Comparison of ENCODE assay signal across 8 cellular contexts in the genomic region with DNA sequence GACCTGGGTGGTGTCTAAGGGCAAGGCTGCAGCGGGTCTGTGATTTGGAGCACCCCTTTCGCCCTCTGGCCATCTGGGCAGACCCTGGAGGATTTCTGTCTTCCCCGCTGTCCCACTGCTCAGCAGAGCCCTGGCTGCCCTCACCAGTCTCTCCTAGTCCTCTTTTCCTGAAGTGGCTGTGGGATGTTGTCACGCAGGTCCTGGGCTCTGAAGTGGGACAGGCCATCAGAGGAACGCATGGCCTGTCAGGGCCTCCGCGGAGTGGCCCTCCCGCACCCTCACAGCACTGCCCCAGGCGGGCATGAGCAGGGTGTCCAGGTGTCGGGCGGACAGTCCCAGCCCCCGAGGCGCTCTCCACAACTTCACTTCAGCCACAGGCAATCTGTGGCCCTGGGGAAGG. TPM values are rescaled to one million over a fixed set of nuclear protein-coding genes. Genes with fewer than 3 reads are reported as not detected.
DNase-seq lines count a peak whose midpoint lies in the region; ATAC-seq, FAIRE-seq and TF ChIP-seq lines count a peak whose summit lies in the region.

No MANE protein-coding gene starts in this region.

- BruUV-seq in A673 (replicated peaks; lab: Mats Ljungman, UMichigan) = no TSS peak

- intact Hi-C loops in activated T-helper 2 cell treated with anti-CD3 and anti-CD28 coated beads, Interferon-gamma antibody, Interleukin-2, Interleukin-4, amounts not matched to agents 10 μg/mL and 5 μg/mL and 100 μg/mL, durations not matched to agents 14 hours and 24 hours and 36 hours (cut with micrococcal nuclease) = loop anchor here (5.0 kb wide), 2 partner anchors 212 to 857 kb away; a partner anchor contains a TSS
- intact Hi-C loops in tibial artery (cut with DNase I; ENCODE audit: low total_unique reads) = loop anchor here (10.0 kb wide), 1 partner anchor 91 kb away; no protein-coding TSS in a partner anchor
- intact Hi-C loops in A673 (cut with micrococcal nuclease; ENCODE audit: unreplicated experiment) = no loop called here

- peaks cover 0 to 29% (median 16%) of the 10 kb centered on the region in 4 donors for H3K4me1 ChIP-seq in tibial artery
- H3K4me1 ChIP-seq in A673 (ENCODE audit: insufficient read depth, low read length, poor library complexity, severe bottlenecking) = peaks cover 18% of the 10 kb centered on the region

- H3K36me3 Mint-ChIP-seq in activated naive CD4-positive, alpha-beta T cell treated with anti-CD3 and anti-CD28 coated beads, Interleukin-2, amount 10 ng/mL, durations not matched to agents 7 days and 5 days = peaks cover 68% of the 10 kb centered on the region
- peaks cover 45% of the 10 kb centered on the region for H3K36me3 Mint-ChIP-seq in activated T-helper 2 cell treated with anti-CD3 and anti-CD28 coated beads, Interferon-gamma antibody, Interleukin-2, Interleukin-4, amounts not matched to agents 10 μg/mL and 5 μg/mL and 100 μg/mL, durations not matched to agents 14 hours and 24 hours and 36 hours (ENCODE audit: low read depth)
- H3K36me3 Mint-ChIP-seq in memory B cell = peaks cover 7% of the 10 kb centered on the region

- H3K27ac ChIP-seq in tibial artery (no peak overlapping the region), A673 (ENCODE audit: low read depth, low read length, poor library complexity, severe bottlenecking) (no peak overlapping the region)

- peaks cover 81% of the 10 kb centered on the region for H3K4me1 Mint-ChIP-seq in activated naive CD4-positive, alpha-beta T cell treated with anti-CD3 and anti-CD28 coated beads, Interleukin-2, amount 10 ng/mL, durations not matched to agents 7 days and 5 days
- H3K4me1 Mint-ChIP-seq in activated T-helper 2 cell treated with anti-CD3 and anti-CD28 coated beads, Interferon-gamma antibody, Interleukin-2, Interleukin-4, amounts not matched to agents 10 μg/mL and 5 μg/mL and 100 μg/mL, durations not matched to agents 14 hours and 24 hours and 36 hours (ENCODE audit: low read depth) = peaks cover 66% of the 10 kb centered on the region
- H3K4me1 Mint-ChIP-seq in memory B cell = peaks cover 41% of the 10 kb centered on the region

- peaks cover 5% of the 10 kb centered on the region for H3K9me3 Mint-ChIP-seq in activated naive CD4-positive, alpha-beta T cell treated with anti-CD3 and anti-CD28 coated beads, Interleukin-2, amount 10 ng/mL, durations not matched to agents 7 days and 5 days
- H3K9me3 Mint-ChIP-seq in activated T-helper 2 cell treated with anti-CD3 and anti-CD28 coated beads, Interferon-gamma antibody, Interleukin-2, Interleukin-4, amounts not matched to agents 10 μg/mL and 5 μg/mL and 100 μg/mL, durations not matched to agents 14 hours and 24 hours and 36 hours = no peaks in the 10 kb centered on the region
- H3K9me3 Mint-ChIP-seq in memory B cell = no peaks in the 10 kb centered on the region

- TF ChIP-seq CTCF in tibial artery (IDR thresholded peaks at IDR 0.05) (no peak), A673 (conservative IDR thresholded peaks at IDR 0.05; ENCODE audit: low read depth, low read length) (no peak)

- H3K27me3 ChIP-seq in tibial artery = no peaks in the 10 kb centered on the region
- H3K27me3 ChIP-seq in A673 (replicated peaks; ENCODE audit: insufficient read depth, low read depth, low read length, poor library complexity) = no peaks in the 10 kb centered on the region

- peak overlapping the region; percentile 67 to 73 for H3K4me3 ChIP-seq in tibial artery
- no peak overlapping the region for H3K4me3 ChIP-seq in A673 (ENCODE audit: low read depth, low read length, poor library complexity, severe bottlenecking)

- peaks cover 0 to 12% (median 5%) of the 10 kb centered on the region in 3 donors for H3K36me3 ChIP-seq in tibial artery
- no peaks in the 10 kb centered on the region for H3K36me3 ChIP-seq in A673 (ENCODE audit: insufficient read depth, low read length, poor library complexity, severe bottlenecking)

- no peaks in the 10 kb centered on the region for H3K9me3 ChIP-seq in tibial artery
- H3K9me3 ChIP-seq in A673 (ENCODE audit: low read depth, low read length, poor library complexity, severe bottlenecking) = no peaks in the 10 kb centered on the region

- no peak for ATAC-seq in memory B cell (ENCODE audit: low read depth)
- ATAC-seq in GM21723 (IDR thresholded peaks at IDR 0.05; ENCODE audit: unreplicated experiment) = no peak

- CTCF ChIA-PET in activated naive CD4-positive, alpha-beta T cell treated with anti-CD3 and anti-CD28 coated beads, Interleukin-2, amount 10 ng/mL, durations not matched to agents 7 days and 5 days (lab: Charles Lee) = interaction anchor here (1.7 kb wide), 1 partner anchor 89 kb away, joined by 5 read pairs; no protein-coding TSS in a partner anchor
- CTCF ChIA-PET in A673 (lab: Charles Lee) = no interaction called here

- H3K4me3 Mint-ChIP-seq in activated naive CD4-positive, alpha-beta T cell treated with anti-CD3 and anti-CD28 coated beads, Interleukin-2, amount 10 ng/mL, durations not matched to agents 7 days and 5 days = peak overlapping the region; percentile 81
- H3K4me3 Mint-ChIP-seq in activated T-helper 2 cell treated with anti-CD3 and anti-CD28 coated beads, Interferon-gamma antibody, Interleukin-2, Interleukin-4, amounts not matched to agents 10 μg/mL and 5 μg/mL and 100 μg/mL, durations not matched to agents 14 hours and 24 hours and 36 hours (ENCODE audit: low read depth) = peak overlapping the region; percentile 82
- H3K4me3 Mint-ChIP-seq in memory B cell = peak overlapping the region; percentile 84

- H3K27me3 Mint-ChIP-seq in activated naive CD4-positive, alpha-beta T cell treated with anti-CD3 and anti-CD28 coated beads, Interleukin-2, amount 10 ng/mL, durations not matched to agents 7 days and 5 days = no peaks in the 10 kb centered on the region
- H3K27me3 Mint-ChIP-seq in activated T-helper 2 cell treated with anti-CD3 and anti-CD28 coated beads, Interferon-gamma antibody, Interleukin-2, Interleukin-4, amounts not matched to agents 10 μg/mL and 5 μg/mL and 100 μg/mL, durations not matched to agents 14 hours and 24 hours and 36 hours (ENCODE audit: low read depth) = no peaks in the 10 kb centered on the region
- H3K27me3 Mint-ChIP-seq in memory B cell = no peaks in the 10 kb centered on the region

- peak overlapping the region; percentile 92 for H3K27ac Mint-ChIP-seq in activated naive CD4-positive, alpha-beta T cell treated with anti-CD3 and anti-CD28 coated beads, Interleukin-2, amount 10 ng/mL, durations not matched to agents 7 days and 5 days
- peak overlapping the region; percentile 69 for H3K27ac Mint-ChIP-seq in activated T-helper 2 cell treated with anti-CD3 and anti-CD28 coated beads, Interferon-gamma antibody, Interleukin-2, Interleukin-4, amounts not matched to agents 10 μg/mL and 5 μg/mL and 100 μg/mL, durations not matched to agents 14 hours and 24 hours and 36 hours
- H3K27ac Mint-ChIP-seq in memory B cell = peak overlapping the region; percentile 92

- POLR2A ChIA-PET in A673 (lab: Charles Lee; ENCODE audit: low non-redundant PET) = no interaction called here

- DNase-seq in activated naive CD4-positive, alpha-beta T cell treated with anti-CD3 and anti-CD28 coated beads, Interleukin-2, amount 10 ng/mL, durations not matched to agents 7 days and 5 days = no peak
- no peak for DNase-seq in activated naive CD4-positive, alpha-beta T cell treated with Interleukin-2 at 50 U/mL for 16 hours
- DNase-seq in activated T-helper 2 cell treated with anti-CD3 and anti-CD28 coated beads, Interferon-gamma antibody, Interleukin-2, Interleukin-4, amounts not matched to agents 10 μg/mL and 5 μg/mL and 100 μg/mL, durations not matched to agents 14 hours and 24 hours and 36 hours (ENCODE audit: low spot score) = no peak
- DNase-seq in memory B cell (ENCODE audit: low spot score in 2 of 2) = no peak
- peak in 1 of 2 donors; percentile 62 for DNase-seq in tibial artery
- no peak for DNase-seq in RCC 7860 (ENCODE audit: low spot score)
- DNase-seq in A673 (ENCODE audit: low spot score) = no peak

- no peak for FAIRE-seq in RCC 7860 (lab: Jason Lieb, UNC)

RNA-seq across cellular contexts. Expression of a gene that starts 1.1 kb away (rescaled TPM):
- total RNA-seq in activated T-helper 2 cell treated with anti-CD3 and anti-CD28 coated beads, Interferon-gamma antibody, Interleukin-2, Interleukin-4, amounts not matched to agents 10 μg/mL and 5 μg/mL and 100 μg/mL, durations not matched to agents 14 hours and 24 hours and 36 hours = 38.7 and 39.3 TPM in 2 replicates
- total RNA-seq in A673 (2021) = 28.6 and 34.5 TPM in 2 replicates

RNA-seq across cellular contexts. Expression of a gene that starts 28.4 kb away (rescaled TPM):
- total RNA-seq in activated T-helper 2 cell treated with anti-CD3 and anti-CD28 coated beads, Interferon-gamma antibody, Interleukin-2, Interleukin-4, amounts not matched to agents 10 μg/mL and 5 μg/mL and 100 μg/mL, durations not matched to agents 14 hours and 24 hours and 36 hours = 58.4 and 65.0 TPM in 2 replicates
- total RNA-seq in A673 (2021) = 47.0 and 52.1 TPM in 2 replicates
